In the genomic region with DNA sequence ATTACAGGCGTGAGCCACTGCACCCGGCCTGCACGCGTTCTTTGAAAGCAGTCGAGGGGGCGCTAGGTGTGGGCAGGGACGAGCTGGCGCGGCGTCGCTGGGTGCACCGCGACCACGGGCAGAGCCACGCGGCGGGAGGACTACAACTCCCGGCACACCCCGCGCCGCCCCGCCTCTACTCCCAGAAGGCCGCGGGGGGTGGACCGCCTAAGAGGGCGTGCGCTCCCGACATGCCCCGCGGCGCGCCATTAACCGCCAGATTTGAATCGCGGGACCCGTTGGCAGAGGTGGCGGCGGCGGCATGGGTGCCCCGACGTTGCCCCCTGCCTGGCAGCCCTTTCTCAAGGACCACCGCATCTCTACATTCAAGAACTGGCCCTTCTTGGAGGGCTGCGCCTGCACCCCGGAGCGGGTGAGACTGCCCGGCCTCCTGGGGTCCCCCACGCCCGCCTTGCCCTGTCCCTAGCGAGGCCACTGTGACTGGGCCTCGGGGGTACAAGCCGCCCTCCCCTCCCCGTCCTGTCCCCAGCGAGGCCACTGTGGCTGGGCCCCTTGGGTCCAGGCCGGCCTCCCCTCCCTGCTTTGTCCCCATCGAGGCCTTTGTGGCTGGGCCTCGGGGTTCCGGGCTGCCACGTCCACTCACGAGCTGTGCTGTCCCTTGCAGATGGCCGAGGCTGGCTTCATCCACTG, we compare ENCODE assay signal across 1 cellular context.
A peak's percentile ranks its signal among the peaks of the same experiment; 100 is the strongest.
TF ChIP-seq lines count a peak whose summit lies in the region.

A gene (plus strand): TSS at position 238 of the 690 bp plus-strand sequence. CDS start 64 bp downstream, at position 302.

TF ChIP-seq in K562, 482 proteins besides CTCF, POLR2A, EP300 and RAD21 (continued from another document and continues in another):
- TF ChIP-seq ZNF717 (CRISPR knock-in tag; IDR thresholded peaks at IDR 0.05): no peak
- no peak for TF ChIP-seq ZNF707 (CRISPR knock-in tag; conservative IDR thresholded peaks at IDR 0.05)
- TF ChIP-seq KHSRP (IDR thresholded peaks at IDR 0.05): no peak
- TF ChIP-seq FOXA3 (CRISPR knock-in tag; conservative IDR thresholded peaks at IDR 0.05 in 1 of 2, IDR thresholded peaks at IDR 0.05 in 1 of 2): no peak
- TF ChIP-seq, protein P1, sequence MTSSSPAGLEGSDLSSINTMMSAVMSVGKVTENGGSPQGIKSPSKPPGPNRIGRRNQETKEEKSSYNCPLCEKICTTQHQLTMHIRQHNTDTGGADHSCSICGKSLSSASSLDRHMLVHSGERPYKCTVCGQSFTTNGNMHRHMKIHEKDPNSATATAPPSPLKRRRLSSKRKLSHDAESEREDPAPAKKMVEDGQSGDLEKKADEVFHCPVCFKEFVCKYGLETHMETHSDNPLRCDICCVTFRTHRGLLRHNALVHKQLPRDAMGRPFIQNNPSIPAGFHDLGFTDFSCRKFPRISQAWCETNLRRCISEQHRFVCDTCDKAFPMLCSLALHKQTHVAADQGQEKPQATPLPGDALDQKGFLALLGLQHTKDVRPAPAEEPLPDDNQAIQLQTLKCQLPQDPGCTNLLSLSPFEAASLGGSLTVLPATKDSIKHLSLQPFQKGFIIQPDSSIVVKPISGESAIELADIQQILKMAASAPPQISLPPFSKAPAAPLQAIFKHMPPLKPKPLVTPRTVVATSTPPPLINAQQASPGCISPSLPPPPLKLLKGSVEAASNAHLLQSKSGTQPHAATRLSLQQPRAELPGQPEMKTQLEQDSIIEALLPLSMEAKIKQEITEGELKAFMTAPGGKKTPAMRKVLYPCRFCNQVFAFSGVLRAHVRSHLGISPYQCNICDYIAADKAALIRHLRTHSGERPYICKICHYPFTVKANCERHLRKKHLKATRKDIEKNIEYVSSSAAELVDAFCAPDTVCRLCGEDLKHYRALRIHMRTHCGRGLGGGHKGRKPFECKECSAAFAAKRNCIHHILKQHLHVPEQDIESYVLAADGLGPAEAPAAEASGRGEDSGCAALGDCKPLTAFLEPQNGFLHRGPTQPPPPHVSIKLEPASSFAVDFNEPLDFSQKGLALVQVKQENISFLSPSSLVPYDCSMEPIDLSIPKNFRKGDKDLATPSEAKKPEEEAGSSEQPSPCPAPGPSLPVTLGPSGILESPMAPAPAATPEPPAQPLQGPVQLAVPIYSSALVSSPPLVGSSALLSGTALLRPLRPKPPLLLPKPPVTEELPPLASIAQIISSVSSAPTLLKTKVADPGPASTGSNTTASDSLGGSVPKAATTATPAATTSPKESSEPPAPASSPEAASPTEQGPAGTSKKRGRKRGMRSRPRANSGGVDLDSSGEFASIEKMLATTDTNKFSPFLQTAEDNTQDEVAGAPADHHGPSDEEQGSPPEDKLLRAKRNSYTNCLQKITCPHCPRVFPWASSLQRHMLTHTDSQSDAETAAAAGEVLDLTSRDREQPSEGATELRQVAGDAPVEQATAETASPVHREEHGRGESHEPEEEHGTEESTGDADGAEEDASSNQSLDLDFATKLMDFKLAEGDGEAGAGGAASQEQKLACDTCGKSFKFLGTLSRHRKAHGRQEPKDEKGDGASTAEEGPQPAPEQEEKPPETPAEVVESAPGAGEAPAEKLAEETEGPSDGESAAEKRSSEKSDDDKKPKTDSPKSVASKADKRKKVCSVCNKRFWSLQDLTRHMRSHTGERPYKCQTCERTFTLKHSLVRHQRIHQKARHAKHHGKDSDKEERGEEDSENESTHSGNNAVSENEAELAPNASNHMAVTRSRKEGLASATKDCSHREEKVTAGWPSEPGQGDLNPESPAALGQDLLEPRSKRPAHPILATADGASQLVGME (CRISPR knock-in tag; IDR thresholded peaks at IDR 0.05): no peak
- TF ChIP-seq KLF10 (CRISPR knock-in tag; IDR thresholded peaks at IDR 0.05): no peak
- peak; percentile 68; the same call in 1 of the 2 replicates for TF ChIP-seq JUN (IDR thresholded peaks at IDR 0.05; ENCODE audit: borderline replicate concordance, low read depth, low read length)
- no peak for TF ChIP-seq JUN (CRISPR knock-in tag; IDR thresholded peaks at IDR 0.05; ENCODE audit: borderline replicate concordance)
- TF ChIP-seq ETV1 (tag; conservative IDR thresholded peaks at IDR 0.05; ENCODE audit: low read depth): no peak
- no peak for TF ChIP-seq ZNF140 (CRISPR knock-in tag; IDR thresholded peaks at IDR 0.05)
- TF ChIP-seq MAFG (tag; conservative IDR thresholded peaks at IDR 0.05): no peak
- TF ChIP-seq, protein P2, sequence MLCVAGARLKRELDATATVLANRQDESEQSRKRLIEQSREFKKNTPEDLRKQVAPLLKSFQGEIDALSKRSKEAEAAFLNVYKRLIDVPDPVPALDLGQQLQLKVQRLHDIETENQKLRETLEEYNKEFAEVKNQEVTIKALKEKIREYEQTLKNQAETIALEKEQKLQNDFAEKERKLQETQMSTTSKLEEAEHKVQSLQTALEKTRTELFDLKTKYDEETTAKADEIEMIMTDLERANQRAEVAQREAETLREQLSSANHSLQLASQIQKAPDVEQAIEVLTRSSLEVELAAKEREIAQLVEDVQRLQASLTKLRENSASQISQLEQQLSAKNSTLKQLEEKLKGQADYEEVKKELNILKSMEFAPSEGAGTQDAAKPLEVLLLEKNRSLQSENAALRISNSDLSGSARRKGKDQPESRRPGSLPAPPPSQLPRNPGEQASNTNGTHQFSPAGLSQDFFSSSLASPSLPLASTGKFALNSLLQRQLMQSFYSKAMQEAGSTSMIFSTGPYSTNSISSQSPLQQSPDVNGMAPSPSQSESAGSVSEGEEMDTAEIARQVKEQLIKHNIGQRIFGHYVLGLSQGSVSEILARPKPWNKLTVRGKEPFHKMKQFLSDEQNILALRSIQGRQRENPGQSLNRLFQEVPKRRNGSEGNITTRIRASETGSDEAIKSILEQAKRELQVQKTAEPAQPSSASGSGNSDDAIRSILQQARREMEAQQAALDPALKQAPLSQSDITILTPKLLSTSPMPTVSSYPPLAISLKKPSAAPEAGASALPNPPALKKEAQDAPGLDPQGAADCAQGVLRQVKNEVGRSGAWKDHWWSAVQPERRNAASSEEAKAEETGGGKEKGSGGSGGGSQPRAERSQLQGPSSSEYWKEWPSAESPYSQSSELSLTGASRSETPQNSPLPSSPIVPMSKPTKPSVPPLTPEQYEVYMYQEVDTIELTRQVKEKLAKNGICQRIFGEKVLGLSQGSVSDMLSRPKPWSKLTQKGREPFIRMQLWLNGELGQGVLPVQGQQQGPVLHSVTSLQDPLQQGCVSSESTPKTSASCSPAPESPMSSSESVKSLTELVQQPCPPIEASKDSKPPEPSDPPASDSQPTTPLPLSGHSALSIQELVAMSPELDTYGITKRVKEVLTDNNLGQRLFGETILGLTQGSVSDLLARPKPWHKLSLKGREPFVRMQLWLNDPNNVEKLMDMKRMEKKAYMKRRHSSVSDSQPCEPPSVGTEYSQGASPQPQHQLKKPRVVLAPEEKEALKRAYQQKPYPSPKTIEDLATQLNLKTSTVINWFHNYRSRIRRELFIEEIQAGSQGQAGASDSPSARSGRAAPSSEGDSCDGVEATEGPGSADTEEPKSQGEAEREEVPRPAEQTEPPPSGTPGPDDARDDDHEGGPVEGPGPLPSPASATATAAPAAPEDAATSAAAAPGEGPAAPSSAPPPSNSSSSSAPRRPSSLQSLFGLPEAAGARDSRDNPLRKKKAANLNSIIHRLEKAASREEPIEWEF (CRISPR knock-in tag; IDR thresholded peaks at IDR 0.05): no peak
- no peak for TF ChIP-seq FOXJ2 (tag; IDR thresholded peaks at IDR 0.05)
- TF ChIP-seq, protein P3, sequence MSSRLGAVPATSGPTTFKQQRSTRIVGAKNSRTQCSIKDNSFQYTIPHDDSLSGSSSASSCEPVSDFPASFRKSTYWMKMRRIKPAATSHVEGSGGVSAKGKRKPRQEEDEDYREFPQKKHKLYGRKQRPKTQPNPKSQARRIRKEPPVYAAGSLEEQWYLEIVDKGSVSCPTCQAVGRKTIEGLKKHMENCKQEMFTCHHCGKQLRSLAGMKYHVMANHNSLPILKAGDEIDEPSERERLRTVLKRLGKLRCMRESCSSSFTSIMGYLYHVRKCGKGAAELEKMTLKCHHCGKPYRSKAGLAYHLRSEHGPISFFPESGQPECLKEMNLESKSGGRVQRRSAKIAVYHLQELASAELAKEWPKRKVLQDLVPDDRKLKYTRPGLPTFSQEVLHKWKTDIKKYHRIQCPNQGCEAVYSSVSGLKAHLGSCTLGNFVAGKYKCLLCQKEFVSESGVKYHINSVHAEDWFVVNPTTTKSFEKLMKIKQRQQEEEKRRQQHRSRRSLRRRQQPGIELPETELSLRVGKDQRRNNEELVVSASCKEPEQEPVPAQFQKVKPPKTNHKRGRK (tag; IDR thresholded peaks at IDR 0.05): no peak
- no peak for TF ChIP-seq KDM1A (IDR thresholded peaks at IDR 0.05)
- no peak for TF ChIP-seq HMG20A (CRISPR knock-in tag; conservative IDR thresholded peaks at IDR 0.05)
- TF ChIP-seq U2AF1 (optimal IDR thresholded peaks at IDR 0.05; ENCODE audit: low read depth, low read length): peak; percentile 68
- no peak for TF ChIP-seq JUNB (CRISPR knock-in tag; conservative IDR thresholded peaks at IDR 0.05)
- peak; percentile 35; the same call in 1 of the 2 replicates for TF ChIP-seq ARID1B (IDR thresholded peaks at IDR 0.05)
- TF ChIP-seq MED1 (CRISPR knock-in tag; IDR thresholded peaks at IDR 0.05; ENCODE audit: borderline replicate concordance): no peak
- TF ChIP-seq ZNF232 (CRISPR knock-in tag; IDR thresholded peaks at IDR 0.05): no peak
- TF ChIP-seq, protein P4, sequence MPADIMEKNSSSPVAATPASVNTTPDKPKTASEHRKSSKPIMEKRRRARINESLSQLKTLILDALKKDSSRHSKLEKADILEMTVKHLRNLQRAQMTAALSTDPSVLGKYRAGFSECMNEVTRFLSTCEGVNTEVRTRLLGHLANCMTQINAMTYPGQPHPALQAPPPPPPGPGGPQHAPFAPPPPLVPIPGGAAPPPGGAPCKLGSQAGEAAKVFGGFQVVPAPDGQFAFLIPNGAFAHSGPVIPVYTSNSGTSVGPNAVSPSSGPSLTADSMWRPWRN (IDR thresholded peaks at IDR 0.05; ENCODE audit: low read depth): no peak
- TF ChIP-seq CHD2 (IDR thresholded peaks at IDR 0.05; ENCODE audit: low read depth, low read length): no peak; the same call in 1 of the 2 replicates
- TF ChIP-seq CREBBP (IDR thresholded peaks at IDR 0.05; ENCODE audit: low read depth, low read length): no peak
- peak; percentile 5; the same call in 1 of the 2 replicates for TF ChIP-seq TCF3 (CRISPR knock-in tag; IDR thresholded peaks at IDR 0.05)
- TF ChIP-seq FOSL1 (tag; conservative IDR thresholded peaks at IDR 0.05): no peak; the same call in 1 of the 2 replicates
- TF ChIP-seq, protein P5, sequence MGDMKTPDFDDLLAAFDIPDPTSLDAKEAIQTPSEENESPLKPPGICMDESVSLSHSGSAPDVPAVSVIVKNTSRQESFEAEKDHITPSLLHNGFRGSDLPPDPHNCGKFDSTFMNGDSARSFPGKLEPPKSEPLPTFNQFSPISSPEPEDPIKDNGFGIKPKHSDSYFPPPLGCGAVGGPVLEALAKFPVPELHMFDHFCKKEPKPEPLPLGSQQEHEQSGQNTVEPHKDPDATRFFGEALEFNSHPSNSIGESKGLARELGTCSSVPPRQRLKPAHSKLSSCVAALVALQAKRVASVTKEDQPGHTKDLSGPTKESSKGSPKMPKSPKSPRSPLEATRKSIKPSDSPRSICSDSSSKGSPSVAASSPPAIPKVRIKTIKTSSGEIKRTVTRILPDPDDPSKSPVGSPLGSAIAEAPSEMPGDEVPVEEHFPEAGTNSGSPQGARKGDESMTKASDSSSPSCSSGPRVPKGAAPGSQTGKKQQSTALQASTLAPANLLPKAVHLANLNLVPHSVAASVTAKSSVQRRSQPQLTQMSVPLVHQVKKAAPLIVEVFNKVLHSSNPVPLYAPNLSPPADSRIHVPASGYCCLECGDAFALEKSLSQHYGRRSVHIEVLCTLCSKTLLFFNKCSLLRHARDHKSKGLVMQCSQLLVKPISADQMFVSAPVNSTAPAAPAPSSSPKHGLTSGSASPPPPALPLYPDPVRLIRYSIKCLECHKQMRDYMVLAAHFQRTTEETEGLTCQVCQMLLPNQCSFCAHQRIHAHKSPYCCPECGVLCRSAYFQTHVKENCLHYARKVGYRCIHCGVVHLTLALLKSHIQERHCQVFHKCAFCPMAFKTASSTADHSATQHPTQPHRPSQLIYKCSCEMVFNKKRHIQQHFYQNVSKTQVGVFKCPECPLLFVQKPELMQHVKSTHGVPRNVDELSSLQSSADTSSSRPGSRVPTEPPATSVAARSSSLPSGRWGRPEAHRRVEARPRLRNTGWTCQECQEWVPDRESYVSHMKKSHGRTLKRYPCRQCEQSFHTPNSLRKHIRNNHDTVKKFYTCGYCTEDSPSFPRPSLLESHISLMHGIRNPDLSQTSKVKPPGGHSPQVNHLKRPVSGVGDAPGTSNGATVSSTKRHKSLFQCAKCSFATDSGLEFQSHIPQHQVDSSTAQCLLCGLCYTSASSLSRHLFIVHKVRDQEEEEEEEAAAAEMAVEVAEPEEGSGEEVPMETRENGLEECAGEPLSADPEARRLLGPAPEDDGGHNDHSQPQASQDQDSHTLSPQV (IDR thresholded peaks at IDR 0.05): peak; percentile 95
- no peak for TF ChIP-seq ZNF274 (IDR thresholded peaks at IDR 0.05; ENCODE audit: borderline replicate concordance, low read depth, low read length)
- TF ChIP-seq RFX5 (IDR thresholded peaks at IDR 0.05; ENCODE audit: low read depth, low read length): no peak
- TF ChIP-seq ZBTB7A (IDR thresholded peaks at IDR 0.05; ENCODE audit: borderline replicate concordance, control insufficient read depth, low read depth, low read length): peak; percentile 41; the same call in 1 of the 2 replicates
- no peak for TF ChIP-seq CSDE1 (IDR thresholded peaks at IDR 0.05)
- TF ChIP-seq ZNF431 (CRISPR knock-in tag; IDR thresholded peaks at IDR 0.05): 0 out of 2 replicates have a peak, but pooled peaks have one; percentile 34
- no peak for TF ChIP-seq DACH1 (IDR thresholded peaks at IDR 0.05; ENCODE audit: partially characterized antibody)
- 0 out of 2 replicates have a peak, but pooled peaks have one; percentile 45 for TF ChIP-seq NFIC (IDR thresholded peaks at IDR 0.05)
- TF ChIP-seq, protein P6, sequence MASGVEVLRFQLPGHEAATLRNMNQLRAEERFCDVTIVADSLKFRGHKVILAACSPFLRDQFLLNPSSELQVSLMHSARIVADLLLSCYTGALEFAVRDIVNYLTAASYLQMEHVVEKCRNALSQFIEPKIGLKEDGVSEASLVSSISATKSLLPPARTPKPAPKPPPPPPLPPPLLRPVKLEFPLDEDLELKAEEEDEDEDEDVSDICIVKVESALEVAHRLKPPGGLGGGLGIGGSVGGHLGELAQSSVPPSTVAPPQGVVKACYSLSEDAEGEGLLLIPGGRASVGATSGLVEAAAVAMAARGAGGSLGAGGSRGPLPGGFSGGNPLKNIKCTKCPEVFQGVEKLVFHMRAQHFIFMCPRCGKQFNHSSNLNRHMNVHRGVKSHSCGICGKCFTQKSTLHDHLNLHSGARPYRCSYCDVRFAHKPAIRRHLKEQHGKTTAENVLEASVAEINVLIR (CRISPR knock-in tag; IDR thresholded peaks at IDR 0.05): no peak
- TF ChIP-seq PCBP1 (IDR thresholded peaks at IDR 0.05; ENCODE audit: low read depth, low read length, poor library complexity, severe bottlenecking): no peak
- no peak; the same call in none of the 2 replicates for TF ChIP-seq E2F3 (CRISPR knock-in tag; IDR thresholded peaks at IDR 0.05)
